In genomic region chr20:31440012-31440659, GRCh38 we compare ENCODE assay signal across 21 cellular contexts. TPM values are rescaled to one million over a fixed set of nuclear protein-coding genes. Genes with fewer than 3 reads are reported as not detected.
A peak's percentile ranks its signal among the peaks of the same experiment; 100 is the strongest.
DNase-seq lines count a peak whose midpoint lies in the region; ATAC-seq, FAIRE-seq and TF ChIP-seq lines count a peak whose summit lies in the region.
"Had no signal": no experiment of that assay in that cellular context is flagged by ENCODE, and none has a peak within 500 bp of the region (broad histone marks: within the 10 kb centered on the region; RNA-seq: fewer than 3 reads in every experiment).

A gene with protein sequence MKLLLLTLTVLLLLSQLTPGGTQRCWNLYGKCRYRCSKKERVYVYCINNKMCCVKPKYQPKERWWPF (plus strand): TSS chr20:31440632. CDS start chr20:31440699, 67 bp downstream.

- H3K27me3 Mint-ChIP-seq in central memory CD8-positive, alpha-beta T cell, result peaks cover 36% of the 10 kb centered on the region
- H3K27me3 Mint-ChIP-seq in type B pancreatic cell, result no peaks in the 10 kb centered on the region
- H3K27me3 Mint-ChIP-seq: activated CD4-positive, alpha-beta T cell treated with anti-CD3 and anti-CD28 coated beads, Interleukin-2, amount 10 ng/mL, durations not matched to agents 7 days and 5 days; progenitor cell of endocrine pancreas; stimulated activated naive CD8-positive, alpha-beta T cell treated with anti-CD3 and anti-CD28 coated beads, Interleukin-15, Interleukin-2, amounts not matched to agents 100 ng/mL and 50 ng/mL, for 24 hours had no signal

- peak; percentile 26 for FAIRE-seq in HTR-8/SVneo (lab: Jason Lieb, UNC)
- FAIRE-seq: H54 had no signal

- peak within 1 kb of the TSS; percentile 39 for H3K27ac Mint-ChIP-seq in central memory CD8-positive, alpha-beta T cell (ENCODE audit: low read depth)
- H3K27ac Mint-ChIP-seq in type B pancreatic cell, result no peak within 1 kb of the TSS
- H3K27ac Mint-ChIP-seq: activated CD4-positive, alpha-beta T cell treated with anti-CD3 and anti-CD28 coated beads, Interleukin-2, amount 10 ng/mL, durations not matched to agents 7 days and 5 days; activated naive CD4-positive, alpha-beta T cell treated with anti-CD3 and anti-CD28 coated beads, Interleukin-2, amount 50 U/mL, for 24 hours; CD4-positive, alpha-beta T cell; immature natural killer cell; progenitor cell of endocrine pancreas; stimulated activated naive CD8-positive, alpha-beta T cell treated with anti-CD3 and anti-CD28 coated beads, Interleukin-15, Interleukin-2, amounts not matched to agents 100 ng/mL and 50 ng/mL, for 24 hours had no signal

- H3K4me1 Mint-ChIP-seq in central memory CD8-positive, alpha-beta T cell, result no peaks in the 10 kb centered on the region
- no peaks in the 10 kb centered on the region for H3K4me1 Mint-ChIP-seq in type B pancreatic cell (ENCODE audit: unreplicated experiment)
- H3K4me1 Mint-ChIP-seq: activated CD4-positive, alpha-beta T cell treated with anti-CD3 and anti-CD28 coated beads, Interleukin-2, amount 10 ng/mL, durations not matched to agents 7 days and 5 days; activated naive CD4-positive, alpha-beta T cell treated with anti-CD3 and anti-CD28 coated beads, Interleukin-2, amount 50 U/mL, for 24 hours; immature natural killer cell had no signal

- no peaks in the 10 kb centered on the region for H3K9me3 Mint-ChIP-seq in central memory CD8-positive, alpha-beta T cell
- no peaks in the 10 kb centered on the region for H3K9me3 Mint-ChIP-seq in type B pancreatic cell
- H3K9me3 Mint-ChIP-seq: activated CD4-positive, alpha-beta T cell treated with anti-CD3 and anti-CD28 coated beads, Interleukin-2, amount 10 ng/mL, durations not matched to agents 7 days and 5 days; activated naive CD4-positive, alpha-beta T cell treated with anti-CD3 and anti-CD28 coated beads, Interleukin-2, amount 50 U/mL, for 24 hours; CD4-positive, alpha-beta T cell; immature natural killer cell; stimulated activated naive CD8-positive, alpha-beta T cell treated with anti-CD3 and anti-CD28 coated beads, Interleukin-15, Interleukin-2, amounts not matched to agents 100 ng/mL and 50 ng/mL, for 24 hours had no signal

- no peak within 1 kb of the TSS for H3K4me3 Mint-ChIP-seq in central memory CD8-positive, alpha-beta T cell
- no peak within 1 kb of the TSS for H3K4me3 Mint-ChIP-seq in type B pancreatic cell
- H3K4me3 Mint-ChIP-seq: activated CD4-positive, alpha-beta T cell treated with anti-CD3 and anti-CD28 coated beads, Interleukin-2, amount 10 ng/mL, durations not matched to agents 7 days and 5 days; activated naive CD4-positive, alpha-beta T cell treated with anti-CD3 and anti-CD28 coated beads, Interleukin-2, amount 50 U/mL, for 24 hours; CD4-positive, alpha-beta T cell; immature natural killer cell; stimulated activated naive CD8-positive, alpha-beta T cell treated with anti-CD3 and anti-CD28 coated beads, Interleukin-15, Interleukin-2, amounts not matched to agents 100 ng/mL and 50 ng/mL, for 24 hours had no signal

- no peaks in the 10 kb centered on the region for H3K36me3 Mint-ChIP-seq in central memory CD8-positive, alpha-beta T cell (ENCODE audit: insufficient read depth)
- H3K36me3 Mint-ChIP-seq in type B pancreatic cell, result no peaks in the 10 kb centered on the region
- H3K36me3 Mint-ChIP-seq: activated naive CD4-positive, alpha-beta T cell treated with anti-CD3 and anti-CD28 coated beads, Interleukin-2, amount 50 U/mL, for 24 hours; immature natural killer cell had no signal

- peak; percentile 33 for TF ChIP-seq CTCF in type B pancreatic cell (conservative IDR thresholded peaks at IDR 0.05)

- DNase-seq in stimulated activated CD4-positive, alpha-beta T cell treated with anti-CD3 and anti-CD28 coated beads, Interleukin-12 subunit alpha, Interleukin-12 subunit beta, amount 100 ng/mL, for 48 hours (ENCODE audit: low read depth in 2 of 3, low spot score in 1 of 3), result peak in 2 of 3 donors; percentile 6 to 8
- no peak for DNase-seq in stimulated activated CD4-positive, alpha-beta T cell treated with anti-CD3 and anti-CD28 coated beads, Interleukin-4, amount 100 ng/mL, for 24 hours
- DNase-seq in HTR-8/SVneo (ENCODE audit: insufficient read length, low spot score) (no peak), type B pancreatic cell (ENCODE audit: extremely low spot score, unreplicated experiment) (no peak), HK-2 (ENCODE audit: unreplicated experiment) (no peak)
- no peak for DNase-seq in central memory CD8-positive, alpha-beta T cell (ENCODE audit: low spot score in 2 of 2)
- no peak for DNase-seq in effector CD8-positive, alpha-beta T cell (lab: John Stamatoyannopoulos, UW)
- DNase-seq: activated CD4-positive, alpha-beta T cell treated with anti-CD3 and anti-CD28 coated beads, Interleukin-2, amount 10 ng/mL, durations not matched to agents 7 days and 5 days; CD4-positive, alpha-beta T cell; immature natural killer cell; NCI-H1417; NCI-H524 had no signal

- no peak for ATAC-seq in central memory CD8-positive, alpha-beta T cell (replicated peaks; ENCODE audit: extremely low read depth, poor library complexity, severe bottlenecking)
- ATAC-seq in HG03175 (IDR thresholded peaks at IDR 0.05; ENCODE audit: unreplicated experiment), result no peak

RNA-seq across cellular contexts. Expression of the gene that starts here (rescaled TPM):
- total RNA-seq in type B pancreatic cell (ENCODE audit: low replicate concordance), result not detected in 2 replicates
- total RNA-seq: activated CD4-positive, alpha-beta T cell treated with anti-CD3 and anti-CD28 coated beads, Interleukin-2, amount 10 ng/mL, durations not matched to agents 7 days and 5 days; CD4-positive, alpha-beta T cell; cerebellum; fibroblast of lung; mononuclear cell; progenitor cell of endocrine pancreas; SJSA1 had no signal

Comparison
In these comparisons a context has a peak if more than half of its experiments do, and no peak if none do; other contexts are left out.
1. DNase-seq: peak in stimulated activated CD4-positive, alpha-beta T cell treated with anti-CD3 and anti-CD28 coated beads, Interleukin-12 subunit alpha, Interleukin-12 subunit beta, amount 100 ng/mL, for 48 hours (2 of 3); none in stimulated activated CD4-positive, alpha-beta T cell treated with anti-CD3 and anti-CD28 coated beads, Interleukin-4, amount 100 ng/mL, for 24 hours (single experiment), HTR-8/SVneo (single experiment), central memory CD8-positive, alpha-beta T cell (0 of 2), type B pancreatic cell (single experiment), HK-2 (single experiment) and effector CD8-positive, alpha-beta T cell (single experiment).